1 cellular context compared by ENCODE assay signal in the genomic region with DNA sequence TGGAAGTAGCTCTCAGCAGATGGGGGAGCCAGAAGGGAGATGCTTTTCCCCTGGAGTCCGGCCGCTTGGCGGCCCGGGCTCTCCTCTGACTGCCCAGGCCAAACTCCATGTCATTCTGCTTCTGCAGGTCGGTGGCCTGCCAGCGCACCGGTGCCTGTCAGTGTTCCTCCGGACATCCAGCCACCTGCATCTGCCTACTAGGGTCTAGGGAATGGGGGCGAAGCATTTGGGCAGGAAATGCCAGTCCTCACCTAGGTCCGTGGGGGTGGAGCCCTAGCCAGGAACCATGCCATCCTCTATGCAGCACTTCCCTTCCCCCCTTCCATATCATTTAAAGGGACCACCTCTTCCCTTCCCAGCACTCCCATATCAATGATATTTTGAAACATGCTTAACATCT.
TF ChIP-seq lines count a peak whose summit lies in the region.

No MANE protein-coding gene starts in this region.

TF ChIP-seq in HEK293, 187 proteins besides CTCF, POLR2A, EP300 and RAD21 (continued from another document):
- TF ChIP-seq ZNF10 (tag by site-specific recombination; IDR thresholded peaks at IDR 0.05) (no peak), ZNF785 (tag by site-specific recombination; IDR thresholded peaks at IDR 0.05) (no peak)
TF ChIP-seq in HEK293: peak in this region for 1.
